ENCODE assay signal across 22 cellular contexts in genomic region chr5:169223595-169223953, GRCh38.
DNase-seq lines count a peak whose midpoint lies in the region; ATAC-seq and TF ChIP-seq lines count a peak whose summit lies in the region.
"Had no signal": no experiment of that assay in that cellular context is flagged by ENCODE, and none has a peak within 500 bp of the region (broad histone marks: within the 10 kb centered on the region; RNA-seq: fewer than 3 reads in every experiment).

No MANE protein-coding gene starts in this region.

- H3K4me1 ChIP-seq in Caco-2 (peaks cover 65% of the 10 kb centered on the region), esophagus squamous epithelium (peaks cover 0 to 37% (median 4%) of the 10 kb centered on the region in 3 donors)
- H3K4me1 ChIP-seq: Peyer's patch, testis had no signal

- H3K36me3 Mint-ChIP-seq in Caco-2 (ENCODE audit: insufficient read depth, unreplicated experiment) = peaks cover 10% of the 10 kb centered on the region

- H3K27ac ChIP-seq in esophagus squamous epithelium = peak overlapping the region in 1 of 4 donors; percentile 13
- H3K27ac ChIP-seq: Peyer's patch, right atrium auricular region, testis had no signal

- TF ChIP-seq POLR2A in esophagus squamous epithelium (IDR thresholded peaks at IDR 0.05) = no peak

- intact Hi-C loops in Caco-2 (cut with micrococcal nuclease; ENCODE audit: unreplicated experiment) (loop anchor here (1.0 to 2.0 kb wide), 4 partner anchors 50 to 325 kb away; no protein-coding TSS in a partner anchor), esophagus squamous epithelium (cut with DNase I) (no loop called here)

- H3K27me3 Mint-ChIP-seq in Caco-2 (ENCODE audit: insufficient read depth, unreplicated experiment) = no peaks in the 10 kb centered on the region
- H3K27me3 Mint-ChIP-seq: activated B cell treated with CpG ODN at 0.5 μM for 24 hours; activated CD4-positive, alpha-beta memory T cell treated with anti-CD3 and anti-CD28 coated beads, Interleukin-2, amount 10 ng/mL, durations not matched to agents 7 days and 5 days; activated T-cell treated with anti-CD3 and anti-CD28 coated beads, Interleukin-2, amount 50 U/mL, for 24 hours had no signal

- H3K36me3 ChIP-seq in Caco-2 (ENCODE audit: control insufficient read depth, insufficient read depth, low read length) (no peaks in the 10 kb centered on the region), esophagus squamous epithelium (no peaks in the 10 kb centered on the region)
- H3K36me3 ChIP-seq: BE2C, Peyer's patch, right atrium auricular region had no signal

- TF ChIP-seq CTCF in Caco-2 (IDR thresholded peaks at IDR 0.05; ENCODE audit: insufficient read depth in 1 of 2, low read depth in 1 of 2, low read length in 1 of 2, severe bottlenecking in 1 of 2, unreplicated experiment in 1 of 2) = no peak
- TF ChIP-seq CTCF in esophagus squamous epithelium (IDR thresholded peaks at IDR 0.05) = no peak

- H3K27ac Mint-ChIP-seq in Caco-2 (ENCODE audit: unreplicated experiment) = peak overlapping the region; percentile 83
- H3K27ac Mint-ChIP-seq: activated B cell treated with CpG ODN at 0.5 μM for 24 hours; activated CD4-positive, alpha-beta memory T cell treated with anti-CD3 and anti-CD28 coated beads, Interleukin-2, amount 10 ng/mL, durations not matched to agents 7 days and 5 days; activated T-cell treated with anti-CD3 and anti-CD28 coated beads, Interleukin-2, amount 50 U/mL, for 24 hours; T-helper 2 cell treated with Interferon-gamma antibody and Interleukin-4, amounts not matched to agents 5 μg/mL and 100 μg/mL, for 36 hours had no signal

- H3K27me3 ChIP-seq in Caco-2 (replicated peaks; ENCODE audit: control insufficient read depth, insufficient read depth, low read length) = no peaks in the 10 kb centered on the region
- no peaks in the 10 kb centered on the region for H3K27me3 ChIP-seq in esophagus squamous epithelium
- H3K27me3 ChIP-seq: BE2C, Peyer's patch, right atrium auricular region, testis had no signal

- H3K4me3 ChIP-seq in Caco-2 (ENCODE audit: low read depth, low read length) (no peak overlapping the region), esophagus squamous epithelium (no peak overlapping the region)
- H3K4me3 ChIP-seq: Peyer's patch, right atrium auricular region, testis had no signal

- DNase-seq in Caco-2 = peak; percentile 78 to 87
- peak; percentile 35 for DNase-seq in left kidney (ENCODE audit: low read depth, low spot score)
- DNase-seq in superior temporal gyrus (ENCODE audit: extremely low spot score) = peak; percentile 38
- no peak for DNase-seq in esophagus squamous epithelium (lab: John Stamatoyannopoulos, UW)
- no peak for DNase-seq in dermis blood vessel endothelial cell
- DNase-seq: activated B cell treated with CpG ODN at 0.5 μM for 24 hours; activated CD4-positive, alpha-beta memory T cell treated with anti-CD3 and anti-CD28 coated beads, Interleukin-2, amount 10 ng/mL, durations not matched to agents 7 days and 5 days; activated naive CD4-positive, alpha-beta T cell treated with anti-CD3 and anti-CD28 coated beads, Interleukin-2, amount 50 U/mL, for 16 hours; activated T-cell treated with anti-CD3 and anti-CD28 coated beads, Interleukin-2, amount 50 U/mL, for 24 hours; BE2C; Calu3; NCI-H1417 treated with DMSO at 0.1 percent for 48 hours; NCI-H2107; NCI-H510A treated with DMSO at 0.1 percent for 48 hours; occipital lobe; Peyer's patch; stimulated activated CD4-positive, alpha-beta T cell treated with anti-CD3 and anti-CD28 coated beads, Interleukin-15, amount 100 ng/mL, for 24 hours; testis had no signal

- no peaks in the 10 kb centered on the region for H3K9me3 Mint-ChIP-seq in Caco-2 (ENCODE audit: unreplicated experiment)
- H3K9me3 Mint-ChIP-seq: activated B cell treated with CpG ODN at 0.5 μM for 24 hours; activated CD4-positive, alpha-beta memory T cell treated with anti-CD3 and anti-CD28 coated beads, Interleukin-2, amount 10 ng/mL, durations not matched to agents 7 days and 5 days; activated T-cell treated with anti-CD3 and anti-CD28 coated beads, Interleukin-2, amount 50 U/mL, for 24 hours; T-helper 2 cell treated with Interferon-gamma antibody and Interleukin-4, amounts not matched to agents 5 μg/mL and 100 μg/mL, for 36 hours had no signal

- H3K9me3 ChIP-seq in Caco-2 = no peaks in the 10 kb centered on the region
- H3K9me3 ChIP-seq in esophagus squamous epithelium = no peaks in the 10 kb centered on the region
- H3K9me3 ChIP-seq: BE2C, Peyer's patch, right atrium auricular region, testis had no signal

- 50 to 69% methylated on average over 1 of the region's 1 CpG for WGBS in esophagus squamous epithelium, 2 donors

- peaks cover 56% of the 10 kb centered on the region for H3K4me1 Mint-ChIP-seq in Caco-2 (ENCODE audit: low read depth, unreplicated experiment)
- H3K4me1 Mint-ChIP-seq: activated B cell treated with CpG ODN at 0.5 μM for 24 hours; activated CD4-positive, alpha-beta memory T cell treated with anti-CD3 and anti-CD28 coated beads, Interleukin-2, amount 10 ng/mL, durations not matched to agents 7 days and 5 days had no signal

- peak; percentile 75 for ATAC-seq in SK-N-SH treated with all-trans-retinoic acid at 6 μM for 48 hours
- no peak for ATAC-seq in HG03108 (IDR thresholded peaks at IDR 0.05; ENCODE audit: unreplicated experiment)

- POLR2A ChIA-PET in Caco-2 (lab: Charles Lee) = no interaction called here

- no TSS peak for BruUV-seq in Caco-2 (replicated peaks; lab: Mats Ljungman, UMichigan)

- CTCF ChIA-PET in Caco-2 (lab: Charles Lee) = interaction anchor here (0.6 to 1.5 kb wide), 3 partner anchors 38 to 325 kb away, joined by 3 to 8 read pairs (median 4); no protein-coding TSS in a partner anchor

- peak overlapping the region; percentile 39 for H3K4me3 Mint-ChIP-seq in Caco-2 (ENCODE audit: unreplicated experiment)
- H3K4me3 Mint-ChIP-seq: activated B cell treated with CpG ODN at 0.5 μM for 24 hours; activated CD4-positive, alpha-beta memory T cell treated with anti-CD3 and anti-CD28 coated beads, Interleukin-2, amount 10 ng/mL, durations not matched to agents 7 days and 5 days; activated T-cell treated with anti-CD3 and anti-CD28 coated beads, Interleukin-2, amount 50 U/mL, for 24 hours; T-helper 2 cell treated with Interferon-gamma antibody and Interleukin-4, amounts not matched to agents 5 μg/mL and 100 μg/mL, for 36 hours had no signal

TF ChIP-seq in SK-N-SH treated with all-trans-retinoic acid at 6 μM for 48 hours, 23 proteins besides CTCF, POLR2A, EP300 and RAD21 (continues in another document):
- TF ChIP-seq POU6F1 (CRISPR knock-in tag; IDR thresholded peaks at IDR 0.05; ENCODE audit: borderline replicate concordance, low read depth) (no peak), ZFP30 (CRISPR knock-in tag; IDR thresholded peaks at IDR 0.05) (no peak), TSHZ2 (CRISPR knock-in tag; IDR thresholded peaks at IDR 0.05) (peak; percentile 57; the same call in 1 of the 2 replicates), CREB5 (CRISPR knock-in tag; IDR thresholded peaks at IDR 0.05; ENCODE audit: low read depth) (peak; percentile 52; the same call in 1 of the 2 replicates)

Comparison
In these comparisons a context has a peak if more than half of its experiments do, and no peak if none do; other contexts are left out.
1. DNase-seq: peak in Caco-2 (2 of 2), left kidney (single experiment) and superior temporal gyrus (single experiment); none in esophagus squamous epithelium (single experiment) and dermis blood vessel endothelial cell (single experiment).